Comparison of ENCODE assay signal across 8 cellular contexts in the genomic region with DNA sequence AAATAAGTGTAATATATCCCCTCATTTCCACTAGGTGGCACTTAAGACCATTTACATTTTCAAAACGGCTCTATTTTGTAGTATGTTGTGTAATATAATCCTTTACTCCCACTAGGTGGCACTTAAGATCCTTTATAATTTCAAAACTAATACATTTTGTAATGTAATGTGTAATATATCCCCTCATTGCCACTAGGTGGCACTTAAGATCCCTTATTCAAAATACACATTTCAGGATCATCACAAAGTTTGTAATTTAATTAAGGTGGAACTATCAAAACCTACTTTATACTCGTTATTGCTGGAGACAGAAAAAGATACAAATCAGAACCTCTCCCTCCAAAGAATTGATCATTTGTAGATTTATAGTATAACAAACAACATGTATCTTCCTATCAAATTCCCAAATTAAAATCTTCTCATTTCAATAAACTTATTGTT.
DNase-seq lines count a peak whose midpoint lies in the region; ATAC-seq, FAIRE-seq and TF ChIP-seq lines count a peak whose summit lies in the region.

No MANE protein-coding gene starts in this region.

- TF ChIP-seq CTCF in foreskin keratinocyte (conservative IDR thresholded peaks at IDR 0.05) (peak; percentile 97), pancreas (IDR thresholded peaks at IDR 0.05) (peak; percentile 76 to 88 (median 88))

- peak in 4 of 5 donors; percentile 69 to 81 (median 75) for DNase-seq in CD4-positive, alpha-beta memory T cell
- DNase-seq in NCI-H2081 treated with DMSO at 0.1 percent for 48 hours (lab: John Stamatoyannopoulos, UW): peak; percentile 87
- peak; percentile 2 to 42 for DNase-seq in foreskin keratinocyte
- DNase-seq in pancreas: no peak

- WGBS in pancreas, 2 donors: 0 to 2% methylated on average over 2 of the region's 2 CpGs

- no peaks in the 10 kb centered on the region for H3K36me3 ChIP-seq in CD4-positive, alpha-beta memory T cell (ENCODE audit: insufficient read depth, low read length)
- no peaks in the 10 kb centered on the region for H3K36me3 ChIP-seq in pancreas

- no peaks in the 10 kb centered on the region for H3K4me1 ChIP-seq in CD4-positive, alpha-beta memory T cell (ENCODE audit: insufficient read depth, low read length)
- H3K4me1 ChIP-seq in foreskin keratinocyte (no peaks in the 10 kb centered on the region), pancreas (no peaks in the 10 kb centered on the region)

- no peaks in the 10 kb centered on the region for H3K36me3 Mint-ChIP-seq in CD4-positive, alpha-beta memory T cell

- ATAC-seq in GM18907 (IDR thresholded peaks at IDR 0.05; ENCODE audit: unreplicated experiment) (peak; percentile 90), HG03066 (IDR thresholded peaks at IDR 0.05; ENCODE audit: low read depth, unreplicated experiment) (peak; percentile 85), foreskin keratinocyte (peak; percentile 74), pancreas (peak; percentile 95 to 100 (median 99)), HG03139 (IDR thresholded peaks at IDR 0.05; ENCODE audit: unreplicated experiment) (no peak)

- no peak overlapping the region for H3K4me3 ChIP-seq in CD4-positive, alpha-beta memory T cell (ENCODE audit: low read length in 2 of 2)
- H3K4me3 ChIP-seq in pancreas: no peak overlapping the region

- FAIRE-seq in TTC549 (lab: Jason Lieb, UNC) (peak; percentile 97), pancreas (lab: Jason Lieb, UNC) (peak; percentile 99)

- intact Hi-C loops in CD4-positive, alpha-beta memory T cell (cut with micrococcal nuclease): loop anchor here (1.0 to 5.0 kb wide), 4 partner anchors 191 to 1169 kb away; no protein-coding TSS in a partner anchor
- intact Hi-C loops in pancreas (cut with DNase I): loop anchor here in 1 of 3 donors (10.0 kb wide), 2 partner anchors 192 to 232 kb away; no protein-coding TSS in a partner anchor

- H3K27me3 Mint-ChIP-seq in CD4-positive, alpha-beta memory T cell: no peaks in the 10 kb centered on the region

- H3K27ac ChIP-seq in CD4-positive, alpha-beta memory T cell (ENCODE audit: low read depth, low read length): no peak overlapping the region
- H3K27ac ChIP-seq in foreskin keratinocyte (no peak overlapping the region), pancreas (no peak overlapping the region)

- H3K4me3 Mint-ChIP-seq in CD4-positive, alpha-beta memory T cell: no peak overlapping the region

- H3K9me3 Mint-ChIP-seq in CD4-positive, alpha-beta memory T cell: no peaks in the 10 kb centered on the region

- no peaks in the 10 kb centered on the region for H3K27me3 ChIP-seq in CD4-positive, alpha-beta memory T cell (ENCODE audit: insufficient read depth, low read length)
- no peaks in the 10 kb centered on the region for H3K27me3 ChIP-seq in foreskin keratinocyte
- peaks cover 0 to 7% (median 0%) of the 10 kb centered on the region in 4 donors for H3K27me3 ChIP-seq in pancreas

- CTCF ChIA-PET in CD4-positive, alpha-beta memory T cell (lab: Charles Lee; ENCODE audit: partially characterized antibody): interaction anchor here (2.5 kb wide), 1 partner anchor 254 kb away, joined by 9 read pairs; no protein-coding TSS in a partner anchor

- no peaks in the 10 kb centered on the region for H3K4me1 Mint-ChIP-seq in CD4-positive, alpha-beta memory T cell

- no peak overlapping the region for H3K27ac Mint-ChIP-seq in CD4-positive, alpha-beta memory T cell

- POLR2A ChIA-PET in CD4-positive, alpha-beta memory T cell (lab: Charles Lee; ENCODE audit: partially characterized antibody): no interaction called here

- no peaks in the 10 kb centered on the region for H3K9me3 ChIP-seq in CD4-positive, alpha-beta memory T cell (ENCODE audit: control insufficient read depth in 1 of 2, low read length in 2 of 2)
- no peaks in the 10 kb centered on the region for H3K9me3 ChIP-seq in pancreas

Comparison
In these comparisons a context has a peak if more than half of its experiments do, and no peak if none do; other contexts are left out.
1. DNase-seq: peak in CD4-positive, alpha-beta memory T cell (4 of 5), NCI-H2081 treated with DMSO at 0.1 percent for 48 hours (single experiment) and foreskin keratinocyte (2 of 2); none in pancreas (0 of 6).